In the genomic region with DNA sequence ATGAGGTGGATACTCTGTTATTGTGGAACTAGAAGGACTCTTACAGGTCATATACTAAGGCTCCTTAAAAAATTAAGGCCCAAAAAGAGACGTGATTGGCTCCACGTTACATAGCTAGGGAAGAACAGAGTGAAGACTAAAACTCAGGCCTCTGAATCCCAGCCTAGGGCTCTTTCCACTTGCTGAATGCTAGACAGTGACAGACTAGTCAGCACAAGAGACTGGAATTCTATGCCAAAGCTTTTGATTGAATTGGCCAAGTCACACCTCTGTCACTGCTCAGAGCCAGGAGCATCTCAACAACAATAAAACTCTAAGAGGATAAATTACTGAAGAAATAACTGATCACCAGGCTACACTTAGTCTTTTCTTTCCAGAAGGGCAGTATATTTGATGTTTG, we compare ENCODE assay signal across 24 cellular contexts. TPM values are rescaled to one million over a fixed set of nuclear protein-coding genes. Genes with fewer than 3 reads are reported as not detected.
A peak's percentile ranks its signal among the peaks of the same experiment; 100 is the strongest.
DNase-seq lines count a peak whose midpoint lies in the region; ATAC-seq, FAIRE-seq and TF ChIP-seq lines count a peak whose summit lies in the region.
"Had no signal": no experiment of that assay in that cellular context is flagged by ENCODE, and none has a peak within 500 bp of the region (broad histone marks: within the 10 kb centered on the region; RNA-seq: fewer than 3 reads in every experiment).

No MANE protein-coding gene starts in this region.

- H3K79me2 ChIP-seq in neural progenitor cell (ENCODE audit: low read depth): no peaks in the 10 kb centered on the region

- H3K4me3 Mint-ChIP-seq in glutamatergic neuron (ENCODE audit: unreplicated experiment) (peak overlapping the region; percentile 77), neural progenitor cell (no peak overlapping the region), HFFc6 (no peak overlapping the region)
- H3K4me3 Mint-ChIP-seq: CD4-positive, alpha-beta memory T cell; GM23338; H9 had no signal

- H3K27me3 Mint-ChIP-seq in glutamatergic neuron (ENCODE audit: unreplicated experiment) (no peaks in the 10 kb centered on the region), neural progenitor cell (ENCODE audit: insufficient read depth, low read depth) (no peaks in the 10 kb centered on the region), HFFc6 (ENCODE audit: insufficient read depth) (no peaks in the 10 kb centered on the region)
- H3K27me3 Mint-ChIP-seq: CD4-positive, alpha-beta memory T cell had no signal

- TF ChIP-seq POLR2A in A549 (IDR thresholded peaks at IDR 0.05; ENCODE audit: low read length): no peak

- no peak overlapping the region for H3K9ac ChIP-seq in neural progenitor cell

- WGBS in heart right ventricle, 2 donors: 65 to 71% methylated on average over 2 of the region's 2 CpGs
- WGBS in A549 (ENCODE audit: missing lambda C conversion rate): 0% methylated on average over 2 of the region's 2 CpGs
- WGBS in aorta, 2 donors: 61 to 84% methylated on average over 2 of the region's 2 CpGs

- H3K9me3 ChIP-seq in heart right ventricle (no peaks in the 10 kb centered on the region), A549 (no peaks in the 10 kb centered on the region), neural progenitor cell (ENCODE audit: low read depth) (no peaks in the 10 kb centered on the region), aorta (ENCODE audit: control insufficient read depth, low read length) (no peaks in the 10 kb centered on the region)

- CTCF ChIA-PET in A549 (lab: Yijun Ruan, JAX): no interaction called here

- peak overlapping the region; percentile 2 for H2AFZ ChIP-seq in neural progenitor cell (replicated peaks)
- H2AFZ ChIP-seq: GM23338 had no signal

- no peak for TF ChIP-seq RAD21 in A549 (conservative IDR thresholded peaks at IDR 0.05 in 1 of 2, IDR thresholded peaks at IDR 0.05 in 1 of 2)

- H3K4me2 ChIP-seq in A549 (no peak overlapping the region), neural progenitor cell (no peak overlapping the region)
- H3K4me2 ChIP-seq: GM23338 had no signal

- H3K36me3 ChIP-seq in heart right ventricle (no peaks in the 10 kb centered on the region), neural progenitor cell (no peaks in the 10 kb centered on the region), aorta (ENCODE audit: control insufficient read depth in 1 of 2, insufficient read depth in 2 of 2, low read length in 1 of 2) (no peaks in the 10 kb centered on the region)

- H3K4me1 ChIP-seq in heart right ventricle (no peaks in the 10 kb centered on the region), A549 (no peaks in the 10 kb centered on the region), neural progenitor cell (peaks cover 13% of the 10 kb centered on the region), aorta (ENCODE audit: control insufficient read depth in 1 of 2, insufficient read depth in 2 of 2, low read length in 2 of 2) (no peaks in the 10 kb centered on the region)

- no peaks in the 10 kb centered on the region for H4K20me1 ChIP-seq in neural progenitor cell (ENCODE audit: low read depth)

- no peaks in the 10 kb centered on the region for H3F3A ChIP-seq in neural progenitor cell (ENCODE audit: low read depth)

- peak; percentile 36 for FAIRE-seq in A549 (lab: Jason Lieb, UNC)
- FAIRE-seq: GM12891, GM18507 had no signal

- H3K4me3 ChIP-seq in heart right ventricle (no peak overlapping the region), A549 (no peak overlapping the region), neural progenitor cell (no peak overlapping the region), aorta (ENCODE audit: low read length in 2 of 2) (no peak overlapping the region)
- H3K4me3 ChIP-seq: GM23338 had no signal

- intact Hi-C loops in heart right ventricle (cut with DNase I): no loop called here
- intact Hi-C loops in Right ventricle myocardium inferior (cut with DNase I): no loop called here
- intact Hi-C loops in aorta (cut with DNase I): no loop called here

- POLR2A ChIA-PET in A549 (lab: Yijun Ruan, JAX): no interaction called here

- peak in 2 of 8 donors; percentile 31 to 74 for ATAC-seq in heart right ventricle
- ATAC-seq in Right ventricle myocardium inferior: no peak
- ATAC-seq in A549: no peak
- ATAC-seq in aorta (ENCODE audit: low FRiP score): no peak
- ATAC-seq: GM23338, HCT116 had no signal

- H3K27ac Mint-ChIP-seq in glutamatergic neuron (ENCODE audit: unreplicated experiment) (no peak overlapping the region), neural progenitor cell (no peak overlapping the region), HFFc6 (no peak overlapping the region)
- H3K27ac Mint-ChIP-seq: CD4-positive, alpha-beta memory T cell; GM23338; H9 had no signal

- H3K4me1 Mint-ChIP-seq in glutamatergic neuron (ENCODE audit: low read depth, unreplicated experiment) (peaks cover 12% of the 10 kb centered on the region), neural progenitor cell (peaks cover 5% of the 10 kb centered on the region), HFFc6 (ENCODE audit: low read depth) (no peaks in the 10 kb centered on the region)
- H3K4me1 Mint-ChIP-seq: CD4-positive, alpha-beta memory T cell; GM23338 had no signal

- TF ChIP-seq CTCF in heart right ventricle (IDR thresholded peaks at IDR 0.05): no peak
- no peak for TF ChIP-seq CTCF in A549 (IDR thresholded peaks at IDR 0.05)
- no peak for TF ChIP-seq CTCF in glutamatergic neuron (IDR thresholded peaks at IDR 0.05; ENCODE audit: partially characterized antibody, unreplicated experiment)
- no peak for TF ChIP-seq CTCF in neural progenitor cell (IDR thresholded peaks at IDR 0.05)
- TF ChIP-seq CTCF in HFFc6 (IDR thresholded peaks at IDR 0.05): no peak

- TF ChIP-seq EP300 in A549 (IDR thresholded peaks at IDR 0.05): no peak

- DNase-seq in heart right ventricle: no peak
- no peak for DNase-seq in Right ventricle myocardium inferior (ENCODE audit: missing footprints)
- DNase-seq in A549 (ENCODE audit: low read depth in 1 of 2, low spot score in 1 of 2): no peak
- no peak for DNase-seq in glutamatergic neuron
- no peak for DNase-seq in neural progenitor cell (ENCODE audit: low spot score)
- no peak for DNase-seq in HFFc6
- DNase-seq in aorta: no peak
- DNase-seq: 8988T; C1 segment of cervical spinal cord; Calu3; CD4-positive, alpha-beta memory T cell; COR-L47; DMS53; DMS79 treated with DMSO at 0.1 percent for 48 hours; GF-D8; H9 had no signal

- H3K27me3 ChIP-seq in heart right ventricle (peaks cover 0 to 34% (median 0%) of the 10 kb centered on the region in 7 donors), neural progenitor cell (no peaks in the 10 kb centered on the region), aorta (ENCODE audit: control insufficient read depth in 1 of 2, insufficient read depth in 2 of 2, low read length in 1 of 2) (no peaks in the 10 kb centered on the region)

- H3K27ac ChIP-seq in heart right ventricle (peak overlapping the region in 6 of 10 donors; percentile 17 to 65 (median 50)), A549 (no peak overlapping the region), neural progenitor cell (no peak overlapping the region), aorta (ENCODE audit: low read depth in 1 of 2, low read length in 2 of 2) (no peak overlapping the region)

- H3K36me3 Mint-ChIP-seq in glutamatergic neuron (ENCODE audit: unreplicated experiment): no peaks in the 10 kb centered on the region
- peaks cover 2% of the 10 kb centered on the region for H3K36me3 Mint-ChIP-seq in neural progenitor cell
- H3K36me3 Mint-ChIP-seq in HFFc6 (ENCODE audit: low read depth): no peaks in the 10 kb centered on the region
- H3K36me3 Mint-ChIP-seq: CD4-positive, alpha-beta memory T cell had no signal

- H3K9me3 Mint-ChIP-seq in glutamatergic neuron (ENCODE audit: unreplicated experiment): no peaks in the 10 kb centered on the region
- H3K9me3 Mint-ChIP-seq in neural progenitor cell: no peaks in the 10 kb centered on the region
- no peaks in the 10 kb centered on the region; the same call in 1 of the 2 replicates for H3K9me3 Mint-ChIP-seq in HFFc6
- H3K9me3 Mint-ChIP-seq: CD4-positive, alpha-beta memory T cell; GM23338; H9 had no signal

TF ChIP-seq in A549, 52 proteins besides CTCF, POLR2A, EP300 and RAD21:
- TF ChIP-seq MAZ (IDR thresholded peaks at IDR 0.05; ENCODE audit: borderline replicate concordance, low read depth, low read length): no peak
- no peak for TF ChIP-seq POLR2AphosphoS2 (conservative IDR thresholded peaks at IDR 0.05; ENCODE audit: low read length)
- no peak for TF ChIP-seq TFCP2L1 (CRISPR knock-in tag; IDR thresholded peaks at IDR 0.05)
- no peak for TF ChIP-seq HOXB5 (CRISPR knock-in tag; IDR thresholded peaks at IDR 0.05)
- TF ChIP-seq TP53 (CRISPR knock-in tag; IDR thresholded peaks at IDR 0.05): no peak

RNA-seq across cellular contexts. Expression of gene DCX, which starts 16.9 kb away (rescaled TPM):
- total RNA-seq in heart right ventricle (under 1 TPM in 8 of 10 donors, not detected in 2; 0.07 to 0.18 (median 0.09) TPM), Right ventricle myocardium inferior (not detected), glutamatergic neuron (ENCODE audit: unreplicated experiment) (614 TPM), neural progenitor cell (ENCODE audit: low replicate concordance) (4.7 and 4.8 TPM in 2 replicates), aorta (under 1 TPM in 1 of 2 donors, not detected in 1; 0.42 TPM)
- polyA plus RNA-seq in heart right ventricle (under 1 TPM in 1 of 2 donors, not detected in 1; under 0.01 TPM), A549 (2011; rRNA removed) (not detected in 2 replicates), A549 (2017; fragmentation: RNase III; extraction: RNeasy Plus Mini Kit Qiagen cat#74134 plus additional on column Dnase treatment) (not detected in 3 replicates), aorta (not detected)
- polyA plus RNA-seq in A549 (2012; cell fraction: cytosol; rRNA removed): not detected in 2 replicates
- polyA plus RNA-seq in A549 (2012; cell fraction: nucleus; rRNA removed): not detected in 2 replicates
- not detected in 2 replicates for polyA minus RNA-seq in A549 (2011; rRNA and poly(A)+ RNA removed)
- not detected for total RNA-seq in HFFc6 (2021; fragmentation: NEBNext Ultra II Directional; extraction: Animal tissue kit (Norgen Biotek cat#: 25700))
- total RNA-seq: A673; Calu3; CD4-positive, alpha-beta memory T cell; Daoy; G401 had no signal
- polyA plus RNA-seq: BJ; CD4-positive, alpha-beta memory T cell had no signal

Comparison
In these comparisons a context has a peak if more than half of its experiments do, and no peak if none do; other contexts are left out.
1. H3K27ac ChIP-seq: peak in heart right ventricle (6 of 10); none in A549 (0 of 2), neural progenitor cell (single experiment) and aorta (0 of 2).
2. RNA of gene DCX, which starts 16.9 kb away (total RNA-seq): 614 TPM in glutamatergic neuron (single experiment); 4.7 to 4.8 TPM in neural progenitor cell, 0.42 TPM in aorta, 0.07 to 0.18 TPM in heart right ventricle, not detected in Right ventricle myocardium inferior (single experiment) and not detected in HFFc6; every median in the first group is over 100 times any median in the second.